8 cellular contexts compared by ENCODE assay signal in genomic region chr1:15153842-15154479, GRCh38. TPM values are rescaled to one million over a fixed set of nuclear protein-coding genes. Genes with fewer than 3 reads are reported as not detected.
DNase-seq lines count a peak whose midpoint lies in the region; ATAC-seq and TF ChIP-seq lines count a peak whose summit lies in the region.

No MANE protein-coding gene starts in this region.

- CTCF ChIA-PET in activated CD4-positive, alpha-beta memory T cell treated with anti-CD3 and anti-CD28 coated beads, Interleukin-2, amount 10 ng/mL, durations not matched to agents 7 days and 5 days (lab: Charles Lee) = interaction anchor here (1.0 to 1.5 kb wide), 3 partner anchors 25 to 122 kb away, joined by 3 to 11 read pairs (median 5); no protein-coding TSS in a partner anchor

- ATAC-seq in naive B cell (ENCODE audit: low read depth in 2 of 2) = no peak

- H3K27me3 Mint-ChIP-seq in activated CD4-positive, alpha-beta memory T cell treated with anti-CD3 and anti-CD28 coated beads, Interleukin-2, amount 10 ng/mL, durations not matched to agents 7 days and 5 days = peaks cover 58% of the 10 kb centered on the region
- H3K27me3 Mint-ChIP-seq in naive B cell (peaks cover 38 to 59% (median 57%) of the 10 kb centered on the region in 3 donors), type B pancreatic cell (peaks cover 14% of the 10 kb centered on the region)

- H3K27ac Mint-ChIP-seq in activated CD4-positive, alpha-beta memory T cell treated with anti-CD3 and anti-CD28 coated beads, Interleukin-2, amount 10 ng/mL, durations not matched to agents 7 days and 5 days = no peak overlapping the region
- H3K27ac Mint-ChIP-seq in naive B cell (no peak overlapping the region), type B pancreatic cell (peak overlapping the region; percentile 85)

- H3K9me3 Mint-ChIP-seq in activated CD4-positive, alpha-beta memory T cell treated with anti-CD3 and anti-CD28 coated beads, Interleukin-2, amount 10 ng/mL, durations not matched to agents 7 days and 5 days = no peaks in the 10 kb centered on the region
- H3K9me3 Mint-ChIP-seq in naive B cell = peaks cover 0 to 5% (median 0%) of the 10 kb centered on the region in 7 donors
- H3K9me3 Mint-ChIP-seq in type B pancreatic cell = peaks cover 5% of the 10 kb centered on the region

- peak; percentile 31 for DNase-seq in NCI-H2029 (lab: John Stamatoyannopoulos, UW)
- no peak for DNase-seq in NCI-H2029 treated with DMSO at 0.1 percent for 48 hours (lab: John Stamatoyannopoulos, UW)
- peak; percentile 71 for DNase-seq in LoVo (ENCODE audit: low spot score)
- DNase-seq in activated CD4-positive, alpha-beta memory T cell treated with anti-CD3 and anti-CD28 coated beads, Interleukin-2, amount 10 ng/mL, durations not matched to agents 7 days and 5 days = peak; percentile 32
- DNase-seq in fibroblast of peridontal ligament (ENCODE audit: extremely low read depth) = peak; percentile 44
- DNase-seq in naive B cell = no peak
- peak; percentile 80 for DNase-seq in type B pancreatic cell (ENCODE audit: extremely low spot score, unreplicated experiment)
- no peak for DNase-seq in NCI-H774 (lab: John Stamatoyannopoulos, UW)

- peak; percentile 84 for TF ChIP-seq CTCF in type B pancreatic cell (conservative IDR thresholded peaks at IDR 0.05)

- H3K36me3 Mint-ChIP-seq in activated CD4-positive, alpha-beta memory T cell treated with anti-CD3 and anti-CD28 coated beads, Interleukin-2, amount 10 ng/mL, durations not matched to agents 7 days and 5 days (ENCODE audit: low read depth) = peaks cover 3% of the 10 kb centered on the region
- H3K36me3 Mint-ChIP-seq in naive B cell (peaks cover 0 to 8% of the 10 kb centered on the region in 2 donors), type B pancreatic cell (peaks cover 3% of the 10 kb centered on the region)

- POLR2A ChIA-PET in activated CD4-positive, alpha-beta memory T cell treated with anti-CD3 and anti-CD28 coated beads, Interleukin-2, amount 10 ng/mL, durations not matched to agents 7 days and 5 days (lab: Charles Lee) = no interaction called here

- H3K4me3 Mint-ChIP-seq in activated CD4-positive, alpha-beta memory T cell treated with anti-CD3 and anti-CD28 coated beads, Interleukin-2, amount 10 ng/mL, durations not matched to agents 7 days and 5 days = peak overlapping the region; percentile 32
- H3K4me3 Mint-ChIP-seq in naive B cell = peak overlapping the region in 7 of 8 donors; percentile 21 to 82 (median 67)
- peak overlapping the region; percentile 92 for H3K4me3 Mint-ChIP-seq in type B pancreatic cell

- peaks cover 26% of the 10 kb centered on the region for H3K4me1 Mint-ChIP-seq in activated CD4-positive, alpha-beta memory T cell treated with anti-CD3 and anti-CD28 coated beads, Interleukin-2, amount 10 ng/mL, durations not matched to agents 7 days and 5 days
- H3K4me1 Mint-ChIP-seq in naive B cell (peaks cover 9 to 35% (median 27%) of the 10 kb centered on the region in 3 donors), type B pancreatic cell (ENCODE audit: unreplicated experiment) (peaks cover 52% of the 10 kb centered on the region)

RNA-seq across cellular contexts. Expression of gene TMEM51, which starts 0.4 kb away (rescaled TPM):
- total RNA-seq in activated CD4-positive, alpha-beta memory T cell treated with anti-CD3 and anti-CD28 coated beads, Interleukin-2, amount 10 ng/mL, durations not matched to agents 7 days and 5 days = not detected
- polyA plus RNA-seq in naive B cell (ENCODE audit: low read depth in 6 of 6) = not detected
- 12.5 and 28.8 TPM in 2 replicates for total RNA-seq in type B pancreatic cell (ENCODE audit: low replicate concordance)

Comparison
In these comparisons a context has a peak if more than half of its experiments do, and no peak if none do; other contexts are left out.
1. DNase-seq: peak in NCI-H2029 (single experiment), LoVo (single experiment), activated CD4-positive, alpha-beta memory T cell treated with anti-CD3 and anti-CD28 coated beads, Interleukin-2, amount 10 ng/mL, durations not matched to agents 7 days and 5 days (single experiment), fibroblast of peridontal ligament (single experiment) and type B pancreatic cell (single experiment); none in NCI-H2029 treated with DMSO at 0.1 percent for 48 hours (single experiment), naive B cell (single experiment) and NCI-H774 (single experiment).
2. H3K4me3 Mint-ChIP-seq: peak in every context shown above with its lines; median percentile 92 in type B pancreatic cell; 67 in naive B cell; 32 in activated CD4-positive, alpha-beta memory T cell treated with anti-CD3 and anti-CD28 coated beads, Interleukin-2, amount 10 ng/mL, durations not matched to agents 7 days and 5 days.
3. RNA of gene TMEM51, which starts 0.4 kb away (total RNA-seq): 12.5 to 28.8 TPM in type B pancreatic cell; not detected in activated CD4-positive, alpha-beta memory T cell treated with anti-CD3 and anti-CD28 coated beads, Interleukin-2, amount 10 ng/mL, durations not matched to agents 7 days and 5 days; every median in the first group is over 10 times any median in the second.